In the genomic region with DNA sequence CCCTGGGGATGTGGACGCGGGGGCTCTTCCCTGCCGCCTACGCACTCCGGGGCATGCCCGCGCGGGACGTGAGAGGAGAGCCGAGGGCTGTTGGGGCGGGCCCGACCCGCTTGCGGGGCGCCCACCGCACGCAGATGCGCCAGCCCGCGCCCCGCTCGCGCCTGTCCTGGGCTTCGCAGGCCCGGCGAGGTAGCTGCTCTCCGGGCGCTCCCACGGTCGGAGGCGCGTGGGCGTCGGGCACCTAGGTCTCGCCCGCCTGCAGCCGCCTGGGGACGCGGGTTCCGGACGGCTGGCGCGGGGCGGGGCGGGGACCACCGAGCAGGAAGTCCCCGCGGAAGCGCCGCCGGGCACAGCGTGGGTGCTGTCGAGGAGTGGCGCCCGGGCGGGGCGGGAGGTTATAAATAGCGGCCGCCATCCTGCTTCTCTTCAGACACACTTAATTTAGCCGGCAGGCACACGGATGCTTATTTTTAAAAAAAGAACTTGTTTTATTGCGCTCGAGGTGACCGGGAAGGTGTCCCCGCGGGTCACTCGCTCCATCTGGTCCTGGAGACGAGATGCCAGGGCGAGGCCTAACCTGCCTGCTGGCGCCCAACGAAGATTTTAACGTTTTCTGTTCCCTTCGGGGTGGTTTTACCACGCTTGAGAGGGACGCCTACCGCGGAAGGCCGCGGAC, we compare ENCODE assay signal across 8 cellular contexts. TPM values are rescaled to one million over a fixed set of nuclear protein-coding genes. Genes with fewer than 3 reads are reported as not detected.
DNase-seq lines count a peak whose midpoint lies in the region; ATAC-seq, FAIRE-seq and TF ChIP-seq lines count a peak whose summit lies in the region.

No MANE protein-coding gene starts in this region.

- H3K4me1 ChIP-seq in transverse colon, result peaks cover 4 to 26% (median 16%) of the 10 kb centered on the region in 4 donors

- no peak overlapping the region for H3K27ac Mint-ChIP-seq in nephron

- intact Hi-C loops in transverse colon (cut with DNase I; ENCODE audit: low total_unique reads), result loop anchor here (10.0 kb wide), 1 partner anchor 67 kb away; no protein-coding TSS in a partner anchor

- peaks cover 78% of the 10 kb centered on the region for H3K27me3 ChIP-seq in transverse colon

- peak overlapping the region; percentile 45 for H3K4me3 ChIP-seq in choroid plexus epithelial cell (ENCODE audit: low read depth, low read length)
- H3K4me3 ChIP-seq in transverse colon, result peak overlapping the region in 3 of 4 donors; percentile 12 to 41 (median 40)

- TF ChIP-seq CTCF in choroid plexus epithelial cell (conservative IDR thresholded peaks at IDR 0.05; ENCODE audit: low read depth, low read length) (no peak), nephron (IDR thresholded peaks at IDR 0.05; ENCODE audit: unreplicated experiment in 3 of 3) (no peak), transverse colon (IDR thresholded peaks at IDR 0.05) (no peak)

- no peaks in the 10 kb centered on the region for H3K9me3 Mint-ChIP-seq in nephron

- peaks cover 92% of the 10 kb centered on the region for H3K27me3 Mint-ChIP-seq in nephron (ENCODE audit: low read depth)

- FAIRE-seq in RCC 7860 (lab: Jason Lieb, UNC), result no peak

- peak in 4 of 5 experiments; percentile 19 to 70 (median 49) for DNase-seq in T-helper 2 cell
- no peak for DNase-seq in choroid plexus epithelial cell (ENCODE audit: low read depth)
- DNase-seq in transverse colon, result peak; percentile 39
- DNase-seq in NCI-H2196 (lab: John Stamatoyannopoulos, UW; ENCODE audit: unreplicated experiment), result no peak
- no peak for DNase-seq in RCC 7860 (ENCODE audit: low spot score)

- H3K4me3 Mint-ChIP-seq in nephron, result peak overlapping the region; percentile 72 to 74 (median 73)

- no peak for TF ChIP-seq EP300 in transverse colon (IDR thresholded peaks at IDR 0.05; ENCODE audit: low read depth)

- WGBS in transverse colon (ENCODE audit: low coverage in 1 of 2), 2 donors, result 2% methylated on average over 72 of the region's 79 CpGs; no CpG with 5 or more reads in 1 of the 2 donors

- TF ChIP-seq POLR2A in transverse colon (IDR thresholded peaks at IDR 0.05), result no peak

- ATAC-seq in GM18868 (IDR thresholded peaks at IDR 0.05; ENCODE audit: unreplicated experiment) (peak; percentile 58), HG02885 (IDR thresholded peaks at IDR 0.05; ENCODE audit: poor library complexity, unreplicated experiment) (peak; percentile 51)

- H3K9me3 ChIP-seq in transverse colon, result no peaks in the 10 kb centered on the region

- no peaks in the 10 kb centered on the region for H3K36me3 Mint-ChIP-seq in nephron (ENCODE audit: low read depth)

- no peaks in the 10 kb centered on the region for H3K36me3 ChIP-seq in transverse colon

- peaks cover 20% of the 10 kb centered on the region for H3K4me1 Mint-ChIP-seq in nephron

- no peak overlapping the region for H3K27ac ChIP-seq in transverse colon

- in situ Hi-C loops in transverse colon (cut with MboI; ENCODE audit: low pct_ligation_motif_present in 1 of 4, low pct_unique_long_range_greater_than_20kb in 1 of 4, low sequenced_read_pairs in 3 of 4), result loop anchor here in 1 of 4 donors (25.0 kb wide), 1 partner anchor 224 kb away; no protein-coding TSS in a partner anchor

RNA-seq across cellular contexts. Expression of a gene that starts 0.6 kb away (rescaled TPM):
- total RNA-seq in transverse colon, result under 1 TPM in 1 of 4 donors, not detected in 3; 0.14 TPM

RNA-seq across cellular contexts. Expression of a gene that starts 31.3 kb away (rescaled TPM):
- total RNA-seq in transverse colon, result 10 to 100 TPM in 3 of 4 donors, 1 to 10 TPM in 1; 5.0 to 38.4 (median 25.9) TPM

Comparison
In these comparisons a context has a peak if more than half of its experiments do, and no peak if none do; other contexts are left out.
1. DNase-seq: peak in T-helper 2 cell (4 of 5) and transverse colon (single experiment); none in choroid plexus epithelial cell (single experiment), NCI-H2196 (single experiment) and RCC 7860 (single experiment).